In genomic region chr18:40249390-40250080, GRCh38 we compare ENCODE assay signal across 20 cellular contexts.
DNase-seq lines count a peak whose midpoint lies in the region; ATAC-seq and TF ChIP-seq lines count a peak whose summit lies in the region.
"Had no signal": no experiment of that assay in that cellular context is flagged by ENCODE, and none has a peak within 500 bp of the region (broad histone marks: within the 10 kb centered on the region; RNA-seq: fewer than 3 reads in every experiment).

No MANE protein-coding gene starts in this region.

- WGBS in sigmoid colon, 2 donors: 42 to 78% methylated on average over 3 of the region's 3 CpGs

- H3K27me3 ChIP-seq in sigmoid colon: no peaks in the 10 kb centered on the region
- H3K27me3 ChIP-seq: adrenal gland, spleen had no signal

- TF ChIP-seq CTCF in choroid plexus epithelial cell (conservative IDR thresholded peaks at IDR 0.05; ENCODE audit: low read depth, low read length) (no peak), sigmoid colon (IDR thresholded peaks at IDR 0.05) (no peak)

- no peaks in the 10 kb centered on the region for H3K36me3 ChIP-seq in sigmoid colon
- H3K36me3 ChIP-seq: adrenal gland, prostate gland, spleen had no signal

- ATAC-seq in GM18909 (IDR thresholded peaks at IDR 0.05; ENCODE audit: poor library complexity, unreplicated experiment) (no peak), HG03439 (IDR thresholded peaks at IDR 0.05; ENCODE audit: unreplicated experiment) (no peak)

- H3K4me3 ChIP-seq in choroid plexus epithelial cell (ENCODE audit: low read depth, low read length): no peak overlapping the region
- no peak overlapping the region for H3K4me3 ChIP-seq in sigmoid colon
- H3K4me3 ChIP-seq: adrenal gland, prostate gland, spleen had no signal

- TF ChIP-seq EP300 in sigmoid colon (IDR thresholded peaks at IDR 0.05): no peak

- peaks cover 0 to 22% (median 14%) of the 10 kb centered on the region in 4 donors for H3K4me1 ChIP-seq in sigmoid colon
- H3K4me1 ChIP-seq: adrenal gland, prostate gland, spleen had no signal

- DNase-seq in DMS153 (lab: John Stamatoyannopoulos, UW): peak; percentile 3
- DNase-seq in DMS153 treated with DMSO at 0.1 percent for 48 hours (lab: John Stamatoyannopoulos, UW; ENCODE audit: unreplicated experiment): no peak
- peak; percentile 17 for DNase-seq in NCI-H446 treated with DMSO at 0.1 percent for 48 hours (lab: John Stamatoyannopoulos, UW)
- peak; percentile 15 for DNase-seq in choroid plexus epithelial cell (ENCODE audit: low read depth)
- DNase-seq in superior temporal gyrus (ENCODE audit: extremely low spot score): peak; percentile 44
- no peak for DNase-seq in sigmoid colon
- DNase-seq: activated CD4-positive, alpha-beta T cell treated with anti-CD3 and anti-CD28 coated beads for 48 hours; activated CD8-positive, alpha-beta memory T cell treated with anti-CD3 and anti-CD28 coated beads, Interleukin-2, amount 50 U/mL, for 4 hours; activated effector memory CD4-positive, alpha-beta T cell treated with Interleukin-2 at 50 U/mL for 16 hours; adrenal gland; kidney glomerular epithelial cell; NCI-H2029; nephron progenitor cell; RPMI8226; spleen; stimulated activated CD8-positive, alpha-beta memory T cell treated with anti-CD3 and anti-CD28 coated beads, Interleukin-4, amount 100 ng/mL, for 48 hours had no signal

- TF ChIP-seq POLR2A in sigmoid colon (IDR thresholded peaks at IDR 0.05): no peak

- no peaks in the 10 kb centered on the region for H3K9me3 ChIP-seq in sigmoid colon
- H3K9me3 ChIP-seq: adrenal gland, prostate gland had no signal

- peak overlapping the region in 1 of 4 donors; percentile 36 for H3K27ac ChIP-seq in sigmoid colon
- H3K27ac ChIP-seq: 22Rv1, adrenal gland, prostate gland, spleen had no signal

- intact Hi-C loops in sigmoid colon (cut with DNase I): no loop called here

Comparison
In these comparisons a context has a peak if more than half of its experiments do, and no peak if none do; other contexts are left out.
1. DNase-seq: peak in DMS153 (single experiment), NCI-H446 treated with DMSO at 0.1 percent for 48 hours (single experiment), choroid plexus epithelial cell (single experiment) and superior temporal gyrus (single experiment); none in DMS153 treated with DMSO at 0.1 percent for 48 hours (single experiment) and sigmoid colon (single experiment).